Comparison of ENCODE assay signal across 9 cellular contexts in the genomic region with DNA sequence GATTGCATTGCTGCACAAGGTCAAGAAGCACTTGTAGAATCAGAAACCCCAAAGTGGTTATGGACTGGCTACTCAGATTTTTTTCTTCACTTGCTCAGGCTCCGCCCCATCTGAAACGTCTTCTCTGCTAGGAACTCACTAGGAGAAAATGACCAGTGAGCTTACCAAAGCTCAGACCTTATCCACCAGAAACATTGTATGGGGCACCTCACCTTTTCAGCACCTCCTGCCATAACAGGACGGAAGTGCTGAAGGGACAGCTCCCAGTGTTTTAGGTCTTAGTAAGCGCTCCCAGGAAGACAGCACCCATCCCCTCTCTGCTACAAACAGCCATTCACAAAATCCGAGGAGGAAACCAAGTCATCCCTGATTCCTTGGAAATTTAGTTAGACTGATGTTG. TPM values are rescaled to one million over a fixed set of nuclear protein-coding genes. Genes with fewer than 3 reads are reported as not detected.
DNase-seq lines count a peak whose midpoint lies in the region; ATAC-seq and TF ChIP-seq lines count a peak whose summit lies in the region.
"Had no signal": no experiment of that assay in that cellular context is flagged by ENCODE, and none has a peak within 500 bp of the region (broad histone marks: within the 10 kb centered on the region; RNA-seq: fewer than 3 reads in every experiment).

No MANE protein-coding gene starts in this region.

- H3K27me3 ChIP-seq in neural cell (ENCODE audit: insufficient read depth, low read depth, low read length): peaks cover 26% of the 10 kb centered on the region

- H3K79me2 ChIP-seq in neural cell (replicated peaks; ENCODE audit: insufficient read depth, low read length): peaks cover 10% of the 10 kb centered on the region

- H3K4me3 ChIP-seq in GM12865 (ENCODE audit: low read depth, low read length) (no peak overlapping the region), neural cell (ENCODE audit: low read length) (peak overlapping the region; percentile 75)

- H3K36me3 ChIP-seq in neural cell (ENCODE audit: insufficient read depth, low read length): no peaks in the 10 kb centered on the region

- no peak for TF ChIP-seq EP300 in neural cell (conservative IDR thresholded peaks at IDR 0.05; ENCODE audit: poor library complexity, severe bottlenecking)

- ATAC-seq in GM19463 (IDR thresholded peaks at IDR 0.05; ENCODE audit: unreplicated experiment): no peak

- peak overlapping the region; percentile 74 for H3K9ac ChIP-seq in neural cell (ENCODE audit: low read length)

- H3K9me3 ChIP-seq in neural cell (ENCODE audit: low read length): no peaks in the 10 kb centered on the region

- no peaks in the 10 kb centered on the region for H3K9me2 ChIP-seq in neural cell (ENCODE audit: insufficient read depth, low read length)

- H4K20me1 ChIP-seq in neural cell (ENCODE audit: insufficient read depth): no peaks in the 10 kb centered on the region

- no peak for TF ChIP-seq RAD21 in neural cell (conservative IDR thresholded peaks at IDR 0.05)

- peak overlapping the region; percentile 47 for H3K27ac ChIP-seq in neural cell (ENCODE audit: low read length)

- TF ChIP-seq CTCF in GM12865 (IDR thresholded peaks at IDR 0.05; ENCODE audit: insufficient read depth, low read depth, low read length, missing control alignments) (no peak), neural cell (IDR thresholded peaks at IDR 0.05; ENCODE audit: poor library complexity, severe bottlenecking) (no peak)

- no peak overlapping the region for H2AFZ ChIP-seq in neural cell (ENCODE audit: low read depth, low read length)

- H3F3A ChIP-seq in neural cell (ENCODE audit: insufficient read depth, low read length, poor library complexity, severe bottlenecking): no peaks in the 10 kb centered on the region

- peak; percentile 17 for DNase-seq in GM12865 (ENCODE audit: low read depth)
- peak; percentile 19 for DNase-seq in NAMALWA (ENCODE audit: low spot score)
- DNase-seq in ecto neural progenitor cell (ENCODE audit: low spot score): peak; percentile 61
- DNase-seq in HuH-7.5 (ENCODE audit: low spot score): no peak
- DNase-seq in KG1 (lab: John Stamatoyannopoulos, UW): no peak
- DNase-seq: NCI-H1105; NK-92 treated with Interleukin-12 subunit alpha and Interleukin-12 subunit beta, amount 100 ng/mL, for 24 hours had no signal

- H3K4me2 ChIP-seq in neural cell (ENCODE audit: low read length): peak overlapping the region; percentile 88

TF ChIP-seq in neural cell, 6 proteins besides CTCF, POLR2A, EP300 and RAD21:
- TF ChIP-seq, protein P1, sequence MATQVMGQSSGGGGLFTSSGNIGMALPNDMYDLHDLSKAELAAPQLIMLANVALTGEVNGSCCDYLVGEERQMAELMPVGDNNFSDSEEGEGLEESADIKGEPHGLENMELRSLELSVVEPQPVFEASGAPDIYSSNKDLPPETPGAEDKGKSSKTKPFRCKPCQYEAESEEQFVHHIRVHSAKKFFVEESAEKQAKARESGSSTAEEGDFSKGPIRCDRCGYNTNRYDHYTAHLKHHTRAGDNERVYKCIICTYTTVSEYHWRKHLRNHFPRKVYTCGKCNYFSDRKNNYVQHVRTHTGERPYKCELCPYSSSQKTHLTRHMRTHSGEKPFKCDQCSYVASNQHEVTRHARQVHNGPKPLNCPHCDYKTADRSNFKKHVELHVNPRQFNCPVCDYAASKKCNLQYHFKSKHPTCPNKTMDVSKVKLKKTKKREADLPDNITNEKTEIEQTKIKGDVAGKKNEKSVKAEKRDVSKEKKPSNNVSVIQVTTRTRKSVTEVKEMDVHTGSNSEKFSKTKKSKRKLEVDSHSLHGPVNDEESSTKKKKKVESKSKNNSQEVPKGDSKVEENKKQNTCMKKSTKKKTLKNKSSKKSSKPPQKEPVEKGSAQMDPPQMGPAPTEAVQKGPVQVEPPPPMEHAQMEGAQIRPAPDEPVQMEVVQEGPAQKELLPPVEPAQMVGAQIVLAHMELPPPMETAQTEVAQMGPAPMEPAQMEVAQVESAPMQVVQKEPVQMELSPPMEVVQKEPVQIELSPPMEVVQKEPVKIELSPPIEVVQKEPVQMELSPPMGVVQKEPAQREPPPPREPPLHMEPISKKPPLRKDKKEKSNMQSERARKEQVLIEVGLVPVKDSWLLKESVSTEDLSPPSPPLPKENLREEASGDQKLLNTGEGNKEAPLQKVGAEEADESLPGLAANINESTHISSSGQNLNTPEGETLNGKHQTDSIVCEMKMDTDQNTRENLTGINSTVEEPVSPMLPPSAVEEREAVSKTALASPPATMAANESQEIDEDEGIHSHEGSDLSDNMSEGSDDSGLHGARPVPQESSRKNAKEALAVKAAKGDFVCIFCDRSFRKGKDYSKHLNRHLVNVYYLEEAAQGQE (IDR thresholded peaks at IDR 0.05; ENCODE audit: borderline replicate concordance): no peak
- TF ChIP-seq POLR2AphosphoS5 (IDR thresholded peaks at IDR 0.05) (no peak), EZH2 (IDR thresholded peaks at IDR 0.05; ENCODE audit: borderline replicate concordance, insufficient read depth, low read length, poor library complexity, severe bottlenecking) (no peak), MXI1 (conservative IDR thresholded peaks at IDR 0.05; ENCODE audit: poor library complexity, severe bottlenecking) (no peak), TAF1 (IDR thresholded peaks at IDR 0.05; ENCODE audit: low read depth) (no peak), SMC3 (conservative IDR thresholded peaks at IDR 0.05; ENCODE audit: poor library complexity) (no peak)
TF ChIP-seq in neural cell: peak in this region for 0.

RNA-seq across cellular contexts. Expression of gene GABRA1, which starts 1.2 kb away (rescaled TPM):
- polyA plus RNA-seq in neural cell: 43.1 and 50.6 TPM in 2 replicates
- 76.9 and 84.7 TPM in 2 replicates for polyA minus RNA-seq in neural cell

Comparison
In these comparisons a context has a peak if more than half of its experiments do, and no peak if none do; other contexts are left out.
1. DNase-seq: peak in GM12865 (single experiment), NAMALWA (single experiment) and ecto neural progenitor cell (single experiment); none in HuH-7.5 (single experiment) and KG1 (single experiment).